ENCODE assay signal across 9 cellular contexts in the genomic region with DNA sequence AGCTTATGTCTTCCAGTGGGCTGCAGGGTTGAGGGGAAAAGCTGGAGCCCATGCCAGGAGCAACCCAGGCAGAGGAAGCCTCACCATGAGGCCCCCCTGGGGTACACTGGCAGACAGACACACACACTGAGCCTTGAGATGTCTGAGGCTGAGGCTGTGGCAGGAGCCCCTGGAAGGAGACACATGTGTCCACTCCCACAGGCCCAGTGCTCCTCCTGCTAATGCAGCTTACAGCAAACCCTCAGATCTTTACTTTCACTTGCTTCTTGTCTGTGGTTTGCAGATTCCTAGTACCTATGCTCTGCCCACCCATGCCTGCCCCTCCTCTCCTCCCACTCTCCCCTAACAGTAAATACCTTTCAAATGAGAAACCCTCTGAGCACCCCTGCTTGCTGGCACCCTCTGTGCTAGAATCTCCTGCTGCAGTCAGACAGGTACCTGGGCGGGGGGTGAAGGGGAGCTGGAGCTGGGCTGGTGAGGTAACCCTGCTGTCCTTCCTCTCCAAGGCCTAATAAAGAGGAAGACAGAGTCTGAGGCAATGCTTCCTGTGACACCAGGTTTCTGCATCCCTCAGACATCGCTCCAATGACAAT.
A peak's percentile ranks its signal among the peaks of the same experiment; 100 is the strongest.
DNase-seq lines count a peak whose midpoint lies in the region; ATAC-seq, FAIRE-seq and TF ChIP-seq lines count a peak whose summit lies in the region.
"Had no signal": no experiment of that assay in that cellular context is flagged by ENCODE, and none has a peak within 500 bp of the region (broad histone marks: within the 10 kb centered on the region; RNA-seq: fewer than 3 reads in every experiment).

No MANE protein-coding gene starts in this region.

- FAIRE-seq in kidney (lab: Jason Lieb, UNC) = no peak

- peaks cover 38% of the 10 kb centered on the region for H3K4me1 Mint-ChIP-seq in CD4-positive, alpha-beta T cell (ENCODE audit: low read depth)
- H3K4me1 Mint-ChIP-seq in activated CD8-positive, alpha-beta T cell treated with anti-CD3 and anti-CD28 coated beads, Interleukin-2, amount 10 ng/mL, durations not matched to agents 7 days and 5 days (ENCODE audit: low read depth) = peaks cover 42% of the 10 kb centered on the region

- H3K4me3 ChIP-seq in right lobe of liver = no peak overlapping the region
- no peak overlapping the region for H3K4me3 ChIP-seq in kidney (ENCODE audit: low read length in 2 of 2)
- no peak overlapping the region for H3K4me3 ChIP-seq in transverse colon
- no peak overlapping the region for H3K4me3 ChIP-seq in prostate gland

- H3K27me3 Mint-ChIP-seq in CD4-positive, alpha-beta T cell = no peaks in the 10 kb centered on the region
- no peaks in the 10 kb centered on the region for H3K27me3 Mint-ChIP-seq in activated CD8-positive, alpha-beta T cell treated with anti-CD3 and anti-CD28 coated beads, Interleukin-2, amount 10 ng/mL, durations not matched to agents 7 days and 5 days (ENCODE audit: low read depth)

- H3K4me1 ChIP-seq in right lobe of liver = no peaks in the 10 kb centered on the region
- H3K4me1 ChIP-seq in kidney (ENCODE audit: control insufficient read depth in 1 of 2, insufficient read depth in 1 of 2, low read depth in 1 of 2, low read length in 2 of 2) = no peaks in the 10 kb centered on the region
- H3K4me1 ChIP-seq in transverse colon = peaks cover 6 to 13% (median 9%) of the 10 kb centered on the region in 4 donors
- no peaks in the 10 kb centered on the region for H3K4me1 ChIP-seq in prostate gland (replicated peaks)

- H3K36me3 ChIP-seq in right lobe of liver (no peaks in the 10 kb centered on the region), kidney (ENCODE audit: control insufficient read depth in 1 of 2, insufficient read depth in 2 of 2, low read length in 2 of 2) (no peaks in the 10 kb centered on the region), transverse colon (no peaks in the 10 kb centered on the region), prostate gland (no peaks in the 10 kb centered on the region)

- in situ Hi-C loops in transverse colon (cut with MboI; ENCODE audit: low pct_ligation_motif_present in 1 of 4, low pct_unique_long_range_greater_than_20kb in 1 of 4, low sequenced_read_pairs in 3 of 4) = no loop called here

- no CpG with 5 or more reads among the region's 2 CpGs for WGBS in right lobe of liver (ENCODE audit: insufficient coverage, low coverage, low lambda C conversion rate, missing lambda C conversion rate)
- WGBS in transverse colon (ENCODE audit: low coverage in 1 of 2), 2 donors = 47 to 80% methylated on average over 1 to 2 of the region's 2 CpGs
- 40% methylated on average over 2 of the region's 2 CpGs for WGBS in prostate gland

- no peak for TF ChIP-seq CTCF in CD4-positive, alpha-beta T cell (IDR thresholded peaks at IDR 0.05)
- TF ChIP-seq CTCF in right lobe of liver (IDR thresholded peaks at IDR 0.05) (no peak), kidney (IDR thresholded peaks at IDR 0.05; ENCODE audit: borderline replicate concordance, extremely low read depth, insufficient read depth) (no peak), transverse colon (IDR thresholded peaks at IDR 0.05) (no peak), prostate gland (IDR thresholded peaks at IDR 0.05) (no peak)

- H3K27ac ChIP-seq in CD4-positive, alpha-beta T cell (ENCODE audit: low read depth, low read length) = no peak overlapping the region
- H3K27ac ChIP-seq in right lobe of liver = no peak overlapping the region
- no peak overlapping the region for H3K27ac ChIP-seq in kidney (ENCODE audit: low read depth in 2 of 2, low read length in 2 of 2)
- no peak overlapping the region for H3K27ac ChIP-seq in transverse colon
- no peak overlapping the region for H3K27ac ChIP-seq in prostate gland

- DNase-seq in CD4-positive, alpha-beta T cell = peak in 1 of 10 experiments; percentile 2
- DNase-seq in activated CD8-positive, alpha-beta T cell treated with anti-CD3 and anti-CD28 coated beads, Interleukin-2, amount 10 ng/mL, durations not matched to agents 7 days and 5 days = peak; percentile 63
- DNase-seq in right lobe of liver = no peak
- DNase-seq in kidney = no peak
- DNase-seq in transverse colon = no peak
- DNase-seq in prostate gland (ENCODE audit: low spot score) = no peak
- DNase-seq: SHP77 treated with DMSO at 0.1 percent for 48 hours had no signal

- no peaks in the 10 kb centered on the region for H3K9me3 Mint-ChIP-seq in CD4-positive, alpha-beta T cell
- H3K9me3 Mint-ChIP-seq in activated CD8-positive, alpha-beta T cell treated with anti-CD3 and anti-CD28 coated beads, Interleukin-2, amount 10 ng/mL, durations not matched to agents 7 days and 5 days (ENCODE audit: insufficient read depth) = no peaks in the 10 kb centered on the region

- no peak for TF ChIP-seq POLR2A in right lobe of liver (IDR thresholded peaks at IDR 0.05)
- no peak for TF ChIP-seq POLR2A in transverse colon (IDR thresholded peaks at IDR 0.05)
- no peak for TF ChIP-seq POLR2A in prostate gland (IDR thresholded peaks at IDR 0.05)

- peak; percentile 52 for ATAC-seq in CD4-positive, alpha-beta T cell (ENCODE audit: poor library complexity)
- ATAC-seq in HG02852 (IDR thresholded peaks at IDR 0.05; ENCODE audit: unreplicated experiment) (peak; percentile 41), right lobe of liver (peak in 3 of 4 donors; percentile 25 to 33 (median 29)), HG03571 (IDR thresholded peaks at IDR 0.05; ENCODE audit: unreplicated experiment) (no peak)
- ATAC-seq in activated CD8-positive, alpha-beta T cell treated with anti-CD3 and anti-CD28 coated beads, Interleukin-2, amount 10 ng/mL, durations not matched to agents 7 days and 5 days = peak; percentile 82

- CTCF ChIA-PET in CD4-positive, alpha-beta T cell (lab: Charles Lee) = no interaction called here
- CTCF ChIA-PET in activated CD8-positive, alpha-beta T cell treated with anti-CD3 and anti-CD28 coated beads, Interleukin-2, amount 10 ng/mL, durations not matched to agents 7 days and 5 days (lab: Charles Lee) = interaction anchor here (1.0 to 2.6 kb wide), 7 partner anchors 9 to 717 kb away, joined by 3 to 30 read pairs (median 4); a partner anchor contains a TSS

- no peaks in the 10 kb centered on the region for H3K27me3 ChIP-seq in CD4-positive, alpha-beta T cell (ENCODE audit: control insufficient read depth, insufficient read depth, low read length)
- no peaks in the 10 kb centered on the region for H3K27me3 ChIP-seq in right lobe of liver
- H3K27me3 ChIP-seq in transverse colon = no peaks in the 10 kb centered on the region
- no peaks in the 10 kb centered on the region for H3K27me3 ChIP-seq in prostate gland (replicated peaks; ENCODE audit: insufficient read depth)

- H3K36me3 Mint-ChIP-seq in CD4-positive, alpha-beta T cell (ENCODE audit: low read depth) = no peaks in the 10 kb centered on the region
- peaks cover 5% of the 10 kb centered on the region for H3K36me3 Mint-ChIP-seq in activated CD8-positive, alpha-beta T cell treated with anti-CD3 and anti-CD28 coated beads, Interleukin-2, amount 10 ng/mL, durations not matched to agents 7 days and 5 days (ENCODE audit: low read depth)

- intact Hi-C loops in CD4-positive, alpha-beta T cell (cut with DNase I, micrococcal nuclease) = no loop called here
- intact Hi-C loops in right lobe of liver (cut with DNase I) = no loop called here
- intact Hi-C loops in kidney (cut with DNase I) = no loop called here
- intact Hi-C loops in transverse colon (cut with DNase I; ENCODE audit: low total_unique reads) = loop anchor here (10.0 kb wide), 1 partner anchor 66 kb away; no protein-coding TSS in a partner anchor
- intact Hi-C loops in prostate gland (cut with DNase I) = no loop called here

- no peak overlapping the region for H3K9ac ChIP-seq in kidney (ENCODE audit: low read length in 2 of 2)

- H3K4me3 Mint-ChIP-seq in CD4-positive, alpha-beta T cell = peak overlapping the region; percentile 67
- peak overlapping the region; percentile 62 for H3K4me3 Mint-ChIP-seq in activated CD8-positive, alpha-beta T cell treated with anti-CD3 and anti-CD28 coated beads, Interleukin-2, amount 10 ng/mL, durations not matched to agents 7 days and 5 days

- no peak for TF ChIP-seq EP300 in transverse colon (IDR thresholded peaks at IDR 0.05; ENCODE audit: low read depth)

- no peaks in the 10 kb centered on the region for H3K9me3 ChIP-seq in CD4-positive, alpha-beta T cell (ENCODE audit: control insufficient read depth, low read length)
- no peaks in the 10 kb centered on the region for H3K9me3 ChIP-seq in right lobe of liver
- H3K9me3 ChIP-seq in kidney (ENCODE audit: control insufficient read depth in 1 of 2, low read length in 2 of 2) = no peaks in the 10 kb centered on the region
- no peaks in the 10 kb centered on the region for H3K9me3 ChIP-seq in transverse colon
- no peaks in the 10 kb centered on the region for H3K9me3 ChIP-seq in prostate gland

- peak overlapping the region; percentile 72 for H3K27ac Mint-ChIP-seq in CD4-positive, alpha-beta T cell
- peak overlapping the region; percentile 88 for H3K27ac Mint-ChIP-seq in activated CD8-positive, alpha-beta T cell treated with anti-CD3 and anti-CD28 coated beads, Interleukin-2, amount 10 ng/mL, durations not matched to agents 7 days and 5 days

- POLR2A ChIA-PET in CD4-positive, alpha-beta T cell (lab: Charles Lee) = interaction anchor here (1.0 kb wide), 1 partner anchor 297 kb away, joined by 3 read pairs; a partner anchor contains a TSS
- POLR2A ChIA-PET in activated CD8-positive, alpha-beta T cell treated with anti-CD3 and anti-CD28 coated beads, Interleukin-2, amount 10 ng/mL, durations not matched to agents 7 days and 5 days (lab: Charles Lee) = interaction anchor here (1.2 kb wide), 1 partner anchor 90 kb away, joined by 3 read pairs; no protein-coding TSS in a partner anchor
